14 cellular contexts compared by ENCODE assay signal in genomic region chr20:10338781-10339180, GRCh38.
DNase-seq lines count a peak whose midpoint lies in the region; ATAC-seq and TF ChIP-seq lines count a peak whose summit lies in the region.
"Had no signal": no experiment of that assay in that cellular context is flagged by ENCODE, and none has a peak within 500 bp of the region (broad histone marks: within the 10 kb centered on the region; RNA-seq: fewer than 3 reads in every experiment).

No MANE protein-coding gene starts in this region.

- no peaks in the 10 kb centered on the region for H3K9me2 ChIP-seq in SK-N-SH

- H3K9me3 ChIP-seq in SK-N-SH = no peaks in the 10 kb centered on the region
- no peaks in the 10 kb centered on the region for H3K9me3 ChIP-seq in CD4-positive, alpha-beta T cell (ENCODE audit: control insufficient read depth, low read length)
- H3K9me3 ChIP-seq: Caco-2, HAP-1 had no signal

- no peaks in the 10 kb centered on the region for H3K9me3 Mint-ChIP-seq in CD4-positive, alpha-beta T cell
- H3K9me3 Mint-ChIP-seq: CD8-positive, alpha-beta memory T cell; IgD-negative memory B cell had no signal

- no peak overlapping the region for H3K27ac ChIP-seq in SK-N-SH (ENCODE audit: low read depth in 2 of 2, low read length in 1 of 2)
- no peak overlapping the region for H3K27ac ChIP-seq in CD4-positive, alpha-beta T cell (ENCODE audit: low read depth, low read length)

- TF ChIP-seq EP300 in SK-N-SH (IDR thresholded peaks at IDR 0.05; ENCODE audit: borderline replicate concordance in 1 of 2, low read depth in 1 of 2, low read length in 1 of 2) = no peak

- H3K79me2 ChIP-seq in SK-N-SH (ENCODE audit: insufficient read depth) = no peaks in the 10 kb centered on the region

- 63% methylated on average over 1 of the region's 1 CpG for WGBS in SK-N-SH (ENCODE audit: low lambda C conversion rate)

- no peaks in the 10 kb centered on the region for H3K4me1 ChIP-seq in SK-N-SH (ENCODE audit: control insufficient read depth in 1 of 2, insufficient read depth in 2 of 2, low read depth in 1 of 2, low read length in 1 of 2)
- H3K4me1 ChIP-seq: Caco-2, HAP-1 had no signal

- no peak overlapping the region for H3K9ac ChIP-seq in SK-N-SH

- H3K4me3 Mint-ChIP-seq in CD4-positive, alpha-beta T cell = no peak overlapping the region
- H3K4me3 Mint-ChIP-seq: CD14-positive monocyte; CD8-positive, alpha-beta memory T cell; IgD-negative memory B cell had no signal

- no peak for TF ChIP-seq RAD21 in SK-N-SH (IDR thresholded peaks at IDR 0.05; ENCODE audit: low read length)

- no peak for TF ChIP-seq CTCF in SK-N-SH (IDR thresholded peaks at IDR 0.05)
- TF ChIP-seq CTCF in CD4-positive, alpha-beta T cell (IDR thresholded peaks at IDR 0.05) = no peak

- no peaks in the 10 kb centered on the region for H3F3A ChIP-seq in SK-N-SH (replicated peaks; ENCODE audit: insufficient read depth)

- no peaks in the 10 kb centered on the region for H3K27me3 ChIP-seq in SK-N-SH (ENCODE audit: insufficient read depth)
- no peaks in the 10 kb centered on the region for H3K27me3 ChIP-seq in CD4-positive, alpha-beta T cell (ENCODE audit: control insufficient read depth, insufficient read depth, low read length)

- H3K27ac Mint-ChIP-seq in CD4-positive, alpha-beta T cell = no peak overlapping the region
- H3K27ac Mint-ChIP-seq: CD8-positive, alpha-beta memory T cell; IgD-negative memory B cell had no signal

- H2AFZ ChIP-seq in SK-N-SH (ENCODE audit: low read depth) = no peak overlapping the region

- ATAC-seq in SK-N-SH treated with all-trans-retinoic acid at 6 μM for 48 hours (no peak), HG02623 (IDR thresholded peaks at IDR 0.05; ENCODE audit: unreplicated experiment) (no peak), GM18517 (IDR thresholded peaks at IDR 0.05; ENCODE audit: unreplicated experiment) (no peak)
- ATAC-seq in CD4-positive, alpha-beta T cell (ENCODE audit: poor library complexity) = no peak

- no peak overlapping the region for H3K4me2 ChIP-seq in SK-N-SH

- no peak overlapping the region for H3K4me3 ChIP-seq in SK-N-SH (ENCODE audit: low read depth in 2 of 2, low read length in 1 of 2)
- H3K4me3 ChIP-seq: HAP-1 had no signal

- H4K20me1 ChIP-seq in SK-N-SH (ENCODE audit: insufficient read depth) = no peaks in the 10 kb centered on the region

- H3K27me3 Mint-ChIP-seq in CD4-positive, alpha-beta T cell = peaks cover 24% of the 10 kb centered on the region

- H3K4me1 Mint-ChIP-seq in CD4-positive, alpha-beta T cell (ENCODE audit: low read depth) = no peaks in the 10 kb centered on the region
- H3K4me1 Mint-ChIP-seq: CD8-positive, alpha-beta memory T cell; IgD-negative memory B cell had no signal

- H3K36me3 ChIP-seq in SK-N-SH (replicated peaks in 1 of 2; ENCODE audit: control insufficient read depth in 1 of 2, insufficient read depth in 2 of 2, low read length in 1 of 2) = no peaks in the 10 kb centered on the region
- H3K36me3 ChIP-seq: HAP-1 had no signal

- POLR2A ChIA-PET in SK-N-SH (lab: Yijun Ruan, JAX) = no interaction called here
- POLR2A ChIA-PET in CD4-positive, alpha-beta T cell (lab: Charles Lee) = no interaction called here

- DNase-seq in SK-N-SH = no peak
- peak; percentile 24 for DNase-seq in MV-4-11 (lab: John Stamatoyannopoulos, UW)
- DNase-seq in fibroblast of gingiva (ENCODE audit: low read depth) = peak; percentile 58
- DNase-seq in CD4-positive, alpha-beta T cell = no peak
- DNase-seq: Caco-2; CD8-positive, alpha-beta memory T cell; DND-41; GDM1 had no signal

- CTCF ChIA-PET in SK-N-SH (lab: Yijun Ruan, JAX) = no interaction called here
- CTCF ChIA-PET in CD4-positive, alpha-beta T cell (lab: Charles Lee) = no interaction called here

- no peaks in the 10 kb centered on the region for H3K36me3 Mint-ChIP-seq in CD4-positive, alpha-beta T cell (ENCODE audit: low read depth)
- H3K36me3 Mint-ChIP-seq: CD14-positive monocyte; CD8-positive, alpha-beta memory T cell; IgD-negative memory B cell had no signal

- intact Hi-C loops in CD4-positive, alpha-beta T cell (cut with DNase I, micrococcal nuclease) = no loop called here

TF ChIP-seq in SK-N-SH, 30 proteins besides CTCF, POLR2A, EP300 and RAD21:
- TF ChIP-seq, protein P1, sequence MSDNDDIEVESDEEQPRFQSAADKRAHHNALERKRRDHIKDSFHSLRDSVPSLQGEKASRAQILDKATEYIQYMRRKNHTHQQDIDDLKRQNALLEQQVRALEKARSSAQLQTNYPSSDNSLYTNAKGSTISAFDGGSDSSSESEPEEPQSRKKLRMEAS (IDR thresholded peaks at IDR 0.05; ENCODE audit: low read depth) = 0 out of 2 replicates have a peak, but pooled peaks have one; percentile 19
- no peak for TF ChIP-seq NFIC (IDR thresholded peaks at IDR 0.05; ENCODE audit: borderline replicate concordance)
- peak; percentile 30; the same call in 1 of the 2 replicates for TF ChIP-seq TCF12 (IDR thresholded peaks at IDR 0.05)
- no peak for TF ChIP-seq CHD2 (IDR thresholded peaks at IDR 0.05; ENCODE audit: low read length, partially characterized antibody)

TF ChIP-seq in SK-N-SH treated with all-trans-retinoic acid at 6 μM for 48 hours, 23 proteins besides CTCF, POLR2A, EP300 and RAD21:
- no peak for TF ChIP-seq SNAI2 (CRISPR knock-in tag; IDR thresholded peaks at IDR 0.05)
- no peak for TF ChIP-seq ZNF70 (CRISPR knock-in tag; IDR thresholded peaks at IDR 0.05)
- TF ChIP-seq ZNF565 (CRISPR knock-in tag; conservative IDR thresholded peaks at IDR 0.05; ENCODE audit: low read depth) = no peak
- no peak for TF ChIP-seq GLIS3 (CRISPR knock-in tag; IDR thresholded peaks at IDR 0.05)

Comparison
In these comparisons a context has a peak if more than half of its experiments do, and no peak if none do; other contexts are left out.
1. DNase-seq: peak in MV-4-11 (single experiment) and fibroblast of gingiva (single experiment); none in SK-N-SH (single experiment) and CD4-positive, alpha-beta T cell (0 of 10).